Comparison of ENCODE assay signal across 2 cellular contexts in genomic region chr9:85522459-85523092, GRCh38.
TF ChIP-seq lines count a peak whose summit lies in the region.

No MANE protein-coding gene starts in this region.

TF ChIP-seq in A549, 52 proteins besides CTCF, POLR2A, EP300 and RAD21 (continued from another document):
- TF ChIP-seq E2F6 (IDR thresholded peaks at IDR 0.05; ENCODE audit: borderline replicate concordance, low read depth) (no peak), ATOH8 (CRISPR knock-in tag; IDR thresholded peaks at IDR 0.05; ENCODE audit: low read depth) (no peak), ZFP36 (IDR thresholded peaks at IDR 0.05; ENCODE audit: borderline replicate concordance, partially characterized antibody) (no peak), ZSCAN20 (CRISPR knock-in tag; IDR thresholded peaks at IDR 0.05) (no peak), RFX5 (IDR thresholded peaks at IDR 0.05) (no peak), SMC3 (IDR thresholded peaks at IDR 0.05) (no peak), HEYL (CRISPR knock-in tag; IDR thresholded peaks at IDR 0.05) (no peak), ZC3H11A (IDR thresholded peaks at IDR 0.05) (no peak), KDM1A (IDR thresholded peaks at IDR 0.05; ENCODE audit: low read depth) (no peak), FOSL2 (IDR thresholded peaks at IDR 0.05) (no peak), FOSL2 (CRISPR knock-in tag; IDR thresholded peaks at IDR 0.05) (no peak), MAZ (IDR thresholded peaks at IDR 0.05; ENCODE audit: borderline replicate concordance, low read depth, low read length) (no peak)

TF ChIP-seq in H1, 55 proteins besides CTCF, POLR2A, EP300 and RAD21 (continued from another document):
- no peak for TF ChIP-seq CHD7 (IDR thresholded peaks at IDR 0.05; ENCODE audit: insufficient replicate concordance, low read length)
- peak; percentile 37 for TF ChIP-seq NRF1 (IDR thresholded peaks at IDR 0.05; ENCODE audit: low read depth, low read length)
- TF ChIP-seq PHF8 (conservative IDR thresholded peaks at IDR 0.05; ENCODE audit: low read depth, low read length), result no peak
- no peak for TF ChIP-seq SRF (IDR thresholded peaks at IDR 0.05; ENCODE audit: low read depth, low read length)
- TF ChIP-seq EZH2 (IDR thresholded peaks at IDR 0.05; ENCODE audit: low read depth, low read length, severe bottlenecking), result peak; percentile 59
- TF ChIP-seq CBX8 (IDR thresholded peaks at IDR 0.05; ENCODE audit: borderline replicate concordance, low read depth, low read length), result no peak
- no peak for TF ChIP-seq CBX5 (IDR thresholded peaks at IDR 0.05; ENCODE audit: low read depth, low read length)
- TF ChIP-seq KDM5A (IDR thresholded peaks at IDR 0.05; ENCODE audit: low read length), result no peak
- no peak; the same call in 1 of the 2 replicates for TF ChIP-seq TAF1 (IDR thresholded peaks at IDR 0.05; ENCODE audit: low read depth, low read length)
- TF ChIP-seq RBBP5 (IDR thresholded peaks at IDR 0.05; ENCODE audit: borderline replicate concordance, low read depth, low read length), result peak; percentile 28; the same call in 1 of the 2 replicates
- TF ChIP-seq CHD2 (IDR thresholded peaks at IDR 0.05; ENCODE audit: low read length), result no peak
- no peak for TF ChIP-seq TAF7 (optimal IDR thresholded peaks at IDR 0.05; ENCODE audit: borderline replicate concordance, low read depth, low read length)
- no peak for TF ChIP-seq EGR1 (IDR thresholded peaks at IDR 0.05; ENCODE audit: borderline replicate concordance, low read depth, low read length)
- TF ChIP-seq SAP30 (IDR thresholded peaks at IDR 0.05; ENCODE audit: insufficient read depth, insufficient replicate concordance, low read length), result peak; percentile 22
- TF ChIP-seq MAX (IDR thresholded peaks at IDR 0.05), result peak; percentile 56
- no peak for TF ChIP-seq RFX5 (IDR thresholded peaks at IDR 0.05; ENCODE audit: borderline replicate concordance, low read depth, low read length)
- no peak for TF ChIP-seq BRCA1 (IDR thresholded peaks at IDR 0.05; ENCODE audit: low read depth, low read length)
- TF ChIP-seq TBP (IDR thresholded peaks at IDR 0.05; ENCODE audit: low read depth, low read length), result peak; percentile 42; the same call in 1 of the 2 replicates
- peak; percentile 77 for TF ChIP-seq ASH2L (IDR thresholded peaks at IDR 0.05; ENCODE audit: low read length)
- TF ChIP-seq GTF2F1 (IDR thresholded peaks at IDR 0.05; ENCODE audit: borderline replicate concordance, low read depth, low read length), result no peak
- no peak for TF ChIP-seq CREB1 (IDR thresholded peaks at IDR 0.05)
- TF ChIP-seq KDM4A (IDR thresholded peaks at IDR 0.05; ENCODE audit: low read depth, low read length, severe bottlenecking), result peak; percentile 95
- TF ChIP-seq RNF2 (IDR thresholded peaks at IDR 0.05; ENCODE audit: borderline replicate concordance, low read depth, low read length, missing control alignments, poor library complexity, severe bottlenecking), result no peak
- TF ChIP-seq FOSL1 (IDR thresholded peaks at IDR 0.05; ENCODE audit: insufficient read depth, low read depth, low read length), result no peak
- TF ChIP-seq E2F6 (IDR thresholded peaks at IDR 0.05), result peak; percentile 91
- peak; percentile 69; the same call in 1 of the 2 replicates for TF ChIP-seq SUZ12 (IDR thresholded peaks at IDR 0.05; ENCODE audit: low read length)
